12 cellular contexts compared by ENCODE assay signal in genomic region chr6:21679761-21680265, GRCh38.
A peak's percentile ranks its signal among the peaks of the same experiment; 100 is the strongest.
DNase-seq lines count a peak whose midpoint lies in the region; ATAC-seq, FAIRE-seq and TF ChIP-seq lines count a peak whose summit lies in the region.
"Had no signal": no experiment of that assay in that cellular context is flagged by ENCODE, and none has a peak within 500 bp of the region (broad histone marks: within the 10 kb centered on the region; RNA-seq: fewer than 3 reads in every experiment).

No MANE protein-coding gene starts in this region.

- no peaks in the 10 kb centered on the region for H3K27me3 Mint-ChIP-seq in stimulated activated naive CD8-positive, alpha-beta T cell treated with anti-CD3 and anti-CD28 coated beads, Interleukin-15, amount 100 ng/mL, for 72 hours
- H3K27me3 Mint-ChIP-seq: type B pancreatic cell had no signal

- DNase-seq in Caki2 (ENCODE audit: low read depth), result peak; percentile 12
- DNase-seq in RCC 7860 (ENCODE audit: low spot score), result peak; percentile 62
- DNase-seq in epithelial cell of proximal tubule (ENCODE audit: low read depth), result peak; percentile 68
- DNase-seq in omental fat pad (ENCODE audit: low spot score), result no peak
- no peak for DNase-seq in stimulated activated naive CD8-positive, alpha-beta T cell treated with anti-CD3 and anti-CD28 coated beads, Interleukin-15, amount 100 ng/mL, for 72 hours
- no peak for DNase-seq in D341Med (ENCODE audit: low spot score)
- DNase-seq in C1 segment of cervical spinal cord (lab: John Stamatoyannopoulos, UW), result no peak
- DNase-seq in SIG-M5 treated with dmso at 0.1 percent for 504 hours (lab: John Stamatoyannopoulos, UW; ENCODE audit: unreplicated experiment), result no peak
- DNase-seq: CD8-positive, alpha-beta T cell; psoas muscle had no signal

- TF ChIP-seq CTCF in epithelial cell of proximal tubule (conservative IDR thresholded peaks at IDR 0.05; ENCODE audit: low read depth, low read length) (no peak), omental fat pad (IDR thresholded peaks at IDR 0.05) (no peak)

- no peaks in the 10 kb centered on the region for H3K9me3 Mint-ChIP-seq in stimulated activated naive CD8-positive, alpha-beta T cell treated with anti-CD3 and anti-CD28 coated beads, Interleukin-15, amount 100 ng/mL, for 72 hours
- H3K9me3 Mint-ChIP-seq: CD8-positive, alpha-beta T cell; type B pancreatic cell had no signal

- no peak overlapping the region for H3K4me3 Mint-ChIP-seq in stimulated activated naive CD8-positive, alpha-beta T cell treated with anti-CD3 and anti-CD28 coated beads, Interleukin-15, amount 100 ng/mL, for 72 hours
- H3K4me3 Mint-ChIP-seq: CD8-positive, alpha-beta T cell; type B pancreatic cell had no signal

- no peak overlapping the region for H3K27ac Mint-ChIP-seq in stimulated activated naive CD8-positive, alpha-beta T cell treated with anti-CD3 and anti-CD28 coated beads, Interleukin-15, amount 100 ng/mL, for 72 hours
- H3K27ac Mint-ChIP-seq: CD8-positive, alpha-beta T cell; type B pancreatic cell had no signal

- H3K4me1 Mint-ChIP-seq in stimulated activated naive CD8-positive, alpha-beta T cell treated with anti-CD3 and anti-CD28 coated beads, Interleukin-15, amount 100 ng/mL, for 72 hours, result no peaks in the 10 kb centered on the region

- no peak overlapping the region for H3K4me3 ChIP-seq in epithelial cell of proximal tubule (ENCODE audit: low read depth, low read length)
- H3K4me3 ChIP-seq: GM12878, psoas muscle had no signal

- FAIRE-seq in RCC 7860 (lab: Jason Lieb, UNC), result no peak
- FAIRE-seq: GM12878 had no signal

- in situ Hi-C loops in Caki2 (cut with HindIII; ENCODE audit: low pct_unique_long_range_greater_than_20kb, low sequenced_read_pairs), result no loop called here

- ATAC-seq in omental fat pad (ENCODE audit: low FRiP score), result peak; percentile 67
- no peak for ATAC-seq in stimulated activated naive CD8-positive, alpha-beta T cell treated with anti-CD3 and anti-CD28 coated beads, Interleukin-15, amount 100 ng/mL, for 72 hours
- ATAC-seq: CD8-positive, alpha-beta T cell; GM12878; psoas muscle had no signal

Comparison
In these comparisons a context has a peak if more than half of its experiments do, and no peak if none do; other contexts are left out.
1. DNase-seq: peak in Caki2 (single experiment), RCC 7860 (single experiment) and epithelial cell of proximal tubule (single experiment); none in omental fat pad (single experiment), stimulated activated naive CD8-positive, alpha-beta T cell treated with anti-CD3 and anti-CD28 coated beads, Interleukin-15, amount 100 ng/mL, for 72 hours (0 of 2), D341Med (single experiment), C1 segment of cervical spinal cord (0 of 14) and SIG-M5 treated with dmso at 0.1 percent for 504 hours (single experiment).